18 cellular contexts compared by ENCODE assay signal in the genomic region with DNA sequence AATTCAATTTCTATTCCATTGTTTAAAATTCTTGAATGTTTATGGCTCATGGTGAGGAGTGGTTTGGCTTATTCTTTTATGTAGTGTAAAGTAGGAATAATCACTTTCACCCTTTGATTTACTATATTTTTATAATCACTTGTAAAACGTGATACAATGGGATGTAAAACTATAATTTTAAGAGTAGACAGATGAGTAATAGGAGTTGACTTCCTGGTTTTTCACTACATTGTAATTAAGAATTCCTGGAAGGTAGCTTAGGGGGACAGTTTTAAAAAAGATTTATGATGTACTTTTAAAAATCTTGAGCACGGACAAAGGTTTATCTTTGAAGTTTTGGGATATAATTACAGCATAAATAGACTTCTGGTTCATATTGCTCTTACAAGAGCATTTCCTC.
"Had no signal": no experiment of that assay in that cellular context is flagged by ENCODE, and none has a peak within 500 bp of the region (broad histone marks: within the 10 kb centered on the region; RNA-seq: fewer than 3 reads in every experiment).

No MANE protein-coding gene starts in this region.

- H3K4me1 ChIP-seq: prostate gland, right lobe of liver had no signal

- H3K36me3 Mint-ChIP-seq: activated CD8-positive, alpha-beta memory T cell treated with anti-CD3 and anti-CD28 coated beads, Interleukin-2, amount 10 ng/mL, durations not matched to agents 7 days and 5 days; activated naive CD8-positive, alpha-beta T cell treated with anti-CD3 and anti-CD28 coated beads for 36 hours; immature natural killer cell; natural killer cell; stimulated activated effector memory CD8-positive, alpha-beta T cell treated with anti-CD3 and anti-CD28 coated beads, Interleukin-12 subunit alpha, Interleukin-12 subunit beta, amount 100 ng/mL, for 72 hours had no signal

- H3K9me3 ChIP-seq: prostate gland, right lobe of liver, transverse colon had no signal

- H3K4me1 Mint-ChIP-seq: activated CD8-positive, alpha-beta memory T cell treated with anti-CD3 and anti-CD28 coated beads, Interleukin-2, amount 10 ng/mL, durations not matched to agents 7 days and 5 days; activated naive CD8-positive, alpha-beta T cell treated with anti-CD3 and anti-CD28 coated beads for 36 hours; endodermal cell; immature natural killer cell; natural killer cell; stimulated activated effector memory CD8-positive, alpha-beta T cell treated with anti-CD3 and anti-CD28 coated beads, Interleukin-12 subunit alpha, Interleukin-12 subunit beta, amount 100 ng/mL, for 72 hours had no signal

- ATAC-seq: activated CD8-positive, alpha-beta memory T cell treated with anti-CD3 and anti-CD28 coated beads, Interleukin-2, amount 10 ng/mL, durations not matched to agents 7 days and 5 days; esophagus mucosa; left cardiac atrium; natural killer cell; right lobe of liver; stimulated activated effector memory CD8-positive, alpha-beta T cell treated with anti-CD3 and anti-CD28 coated beads, Interleukin-12 subunit alpha, Interleukin-12 subunit beta, amount 100 ng/mL, for 72 hours had no signal

- H3K27ac Mint-ChIP-seq: activated CD8-positive, alpha-beta memory T cell treated with anti-CD3 and anti-CD28 coated beads, Interleukin-2, amount 10 ng/mL, durations not matched to agents 7 days and 5 days; activated naive CD8-positive, alpha-beta T cell treated with anti-CD3 and anti-CD28 coated beads for 36 hours; dendritic cell treated with granulocyte-macrophage colony-stimulating factor and Interleukin-4, amounts not matched to agents 40 ng/mL and 50 ng/mL, for 4 days; endodermal cell; immature natural killer cell; natural killer cell; stimulated activated effector memory CD8-positive, alpha-beta T cell treated with anti-CD3 and anti-CD28 coated beads, Interleukin-12 subunit alpha, Interleukin-12 subunit beta, amount 100 ng/mL, for 72 hours had no signal

- H3K9me3 Mint-ChIP-seq: activated naive CD8-positive, alpha-beta T cell treated with anti-CD3 and anti-CD28 coated beads for 36 hours; dendritic cell treated with granulocyte-macrophage colony-stimulating factor and Interleukin-4, amounts not matched to agents 40 ng/mL and 50 ng/mL, for 4 days; endodermal cell had no signal

- H3K27me3 ChIP-seq: brain microvascular endothelial cell, right lobe of liver, transverse colon had no signal

- H3K36me3 ChIP-seq: brain microvascular endothelial cell, prostate gland, right lobe of liver, transverse colon had no signal

- H3K27ac ChIP-seq: brain microvascular endothelial cell, prostate gland, right lobe of liver, transverse colon had no signal

- H3K4me3 Mint-ChIP-seq: activated CD8-positive, alpha-beta memory T cell treated with anti-CD3 and anti-CD28 coated beads, Interleukin-2, amount 10 ng/mL, durations not matched to agents 7 days and 5 days; activated naive CD8-positive, alpha-beta T cell treated with anti-CD3 and anti-CD28 coated beads for 36 hours; dendritic cell treated with granulocyte-macrophage colony-stimulating factor and Interleukin-4, amounts not matched to agents 40 ng/mL and 50 ng/mL, for 4 days; endodermal cell; immature natural killer cell; natural killer cell; stimulated activated effector memory CD8-positive, alpha-beta T cell treated with anti-CD3 and anti-CD28 coated beads, Interleukin-12 subunit alpha, Interleukin-12 subunit beta, amount 100 ng/mL, for 72 hours had no signal

- H3K27me3 Mint-ChIP-seq: activated CD8-positive, alpha-beta memory T cell treated with anti-CD3 and anti-CD28 coated beads, Interleukin-2, amount 10 ng/mL, durations not matched to agents 7 days and 5 days; activated naive CD8-positive, alpha-beta T cell treated with anti-CD3 and anti-CD28 coated beads for 36 hours; dendritic cell treated with granulocyte-macrophage colony-stimulating factor and Interleukin-4, amounts not matched to agents 40 ng/mL and 50 ng/mL, for 4 days had no signal

- DNase-seq: activated CD4-positive, alpha-beta T cell treated with anti-CD3 and anti-CD28 coated beads, Interleukin-2, amount 50 U/mL, for 48 hours; activated CD4-positive, CD25-positive, alpha-beta regulatory T cell treated with anti-CD3 and anti-CD28 coated beads, Interleukin-2, amount 50 U/mL, for 72 hours; activated CD8-positive, alpha-beta memory T cell treated with anti-CD3 and anti-CD28 coated beads, Interleukin-2, amount 10 ng/mL, durations not matched to agents 7 days and 5 days; activated gamma-delta T cell treated with Interleukin-2 at 50 U/mL for 16 hours; activated naive CD8-positive, alpha-beta T cell treated with anti-CD3 and anti-CD28 coated beads for 36 hours; activated T-cell treated with anti-CD3 and anti-CD28 coated beads, Interleukin-2, amount 50 U/mL, for 48 hours; brain microvascular endothelial cell; endodermal cell; immature natural killer cell; left cardiac atrium; mammary epithelial cell; natural killer cell; right lobe of liver; transverse colon had no signal

- H3K4me3 ChIP-seq: prostate gland, right lobe of liver, transverse colon had no signal
